32 cellular contexts compared by ENCODE assay signal in genomic region chr4:115514675-115515074, GRCh38.
"Had no signal": no experiment of that assay in that cellular context is flagged by ENCODE, and none has a peak within 500 bp of the region (broad histone marks: within the 10 kb centered on the region; RNA-seq: fewer than 3 reads in every experiment).

No MANE protein-coding gene starts in this region.

- H3K27me3 Mint-ChIP-seq: activated CD4-positive, alpha-beta memory T cell treated with anti-CD3 and anti-CD28 coated beads for 36 hours; activated CD4-positive, alpha-beta T cell treated with anti-CD3 and anti-CD28 coated beads for 36 hours; activated CD4-positive, alpha-beta T cell treated with anti-CD3 and anti-CD28 coated beads, Interleukin-2, amount 10 ng/mL, durations not matched to agents 24 days and 14 days; activated CD8-positive, alpha-beta memory T cell treated with anti-CD3 and anti-CD28 coated beads, Interleukin-2, amount 10 ng/mL, durations not matched to agents 7 days and 5 days; activated naive CD4-positive, alpha-beta T cell treated with anti-CD3 and anti-CD28 coated beads, Interleukin-2, amount 50 U/mL, for 24 hours; activated naive CD8-positive, alpha-beta T cell treated with anti-CD3 and anti-CD28 coated beads for 36 hours; activated naive CD8-positive, alpha-beta T cell treated with anti-CD3 and anti-CD28 coated beads, Interleukin-2, amount 50 U/mL, for 24 hours; brain had no signal

- H3K4me1 Mint-ChIP-seq: activated CD4-positive, alpha-beta T cell treated with anti-CD3 and anti-CD28 coated beads for 36 hours; activated CD4-positive, alpha-beta T cell treated with anti-CD3 and anti-CD28 coated beads, Interleukin-2, amount 10 ng/mL, durations not matched to agents 24 days and 14 days; activated CD8-positive, alpha-beta memory T cell treated with anti-CD3 and anti-CD28 coated beads, Interleukin-2, amount 10 ng/mL, durations not matched to agents 7 days and 5 days; activated naive CD4-positive, alpha-beta T cell treated with anti-CD3 and anti-CD28 coated beads, Interleukin-2, amount 50 U/mL, for 24 hours; activated naive CD8-positive, alpha-beta T cell treated with anti-CD3 and anti-CD28 coated beads for 36 hours; activated naive CD8-positive, alpha-beta T cell treated with anti-CD3 and anti-CD28 coated beads, Interleukin-2, amount 50 U/mL, for 24 hours; brain had no signal

- H3K36me3 Mint-ChIP-seq: activated CD4-positive, alpha-beta memory T cell treated with anti-CD3 and anti-CD28 coated beads for 36 hours; activated CD8-positive, alpha-beta memory T cell treated with anti-CD3 and anti-CD28 coated beads, Interleukin-2, amount 10 ng/mL, durations not matched to agents 7 days and 5 days; activated naive CD4-positive, alpha-beta T cell treated with anti-CD3 and anti-CD28 coated beads, Interleukin-2, amount 50 U/mL, for 24 hours; activated naive CD8-positive, alpha-beta T cell treated with anti-CD3 and anti-CD28 coated beads for 36 hours; brain had no signal

- DNase-seq: activated CD4-positive, alpha-beta memory T cell treated with anti-CD3 and anti-CD28 coated beads for 36 hours; activated CD4-positive, alpha-beta T cell treated with anti-CD3 and anti-CD28 coated beads for 36 hours; activated CD4-positive, alpha-beta T cell treated with anti-CD3 and anti-CD28 coated beads, Interleukin-2, amount 10 ng/mL, durations not matched to agents 24 days and 14 days; activated CD4-positive, CD25-positive, alpha-beta regulatory T cell; activated CD4-positive, CD25-positive, alpha-beta regulatory T cell treated with anti-CD3 and anti-CD28 coated beads, Interleukin-2, amount 50 U/mL, for 72 hours; activated CD8-positive, alpha-beta memory T cell treated with anti-CD3 and anti-CD28 coated beads, Interleukin-2, amount 10 ng/mL, durations not matched to agents 7 days and 5 days; activated CD8-positive, alpha-beta memory T cell treated with anti-CD3 and anti-CD28 coated beads, Interleukin-2, amount 50 U/mL, for 4 hours; activated CD8-positive, alpha-beta T cell treated with anti-CD3 and anti-CD28 coated beads, Interleukin-2, amount 10 ng/mL, durations not matched to agents 7 days and 5 days; activated effector memory CD4-positive, alpha-beta T cell treated with anti-CD3 and anti-CD28 coated beads, Interleukin-2, amount 50 U/mL, for 16 hours; activated naive CD4-positive, alpha-beta T cell treated with anti-CD3 and anti-CD28 coated beads for 36 hours; activated naive CD8-positive, alpha-beta T cell treated with anti-CD3 and anti-CD28 coated beads for 36 hours; activated naive CD8-positive, alpha-beta T cell treated with anti-CD3 and anti-CD28 coated beads, Interleukin-2, amount 50 U/mL, for 24 hours; activated T-cell treated with anti-CD3 and anti-CD28 coated beads, Interleukin-2, amount 50 U/mL, for 1 hour; activated T-cell treated with anti-CD3 and anti-CD28 coated beads, Interleukin-2, amount 50 U/mL, for 48 hours; adrenal gland; central memory CD4-positive, alpha-beta T cell; cerebellar nuclear complex; colonic mucosa; effector CD8-positive, alpha-beta T cell; esophagus squamous epithelium; foreskin melanocyte; heart right ventricle; T1000 had no signal

- H3K27ac Mint-ChIP-seq: activated CD4-positive, alpha-beta memory T cell treated with anti-CD3 and anti-CD28 coated beads for 36 hours; activated CD4-positive, alpha-beta T cell treated with anti-CD3 and anti-CD28 coated beads for 36 hours; activated CD4-positive, alpha-beta T cell treated with anti-CD3 and anti-CD28 coated beads, Interleukin-2, amount 10 ng/mL, durations not matched to agents 24 days and 14 days; activated CD8-positive, alpha-beta memory T cell treated with anti-CD3 and anti-CD28 coated beads, Interleukin-2, amount 10 ng/mL, durations not matched to agents 7 days and 5 days; activated CD8-positive, alpha-beta T cell treated with anti-CD3 and anti-CD28 coated beads, Interleukin-2, amount 10 ng/mL, durations not matched to agents 7 days and 5 days; activated naive CD4-positive, alpha-beta T cell treated with anti-CD3 and anti-CD28 coated beads for 36 hours; activated naive CD4-positive, alpha-beta T cell treated with anti-CD3 and anti-CD28 coated beads, Interleukin-2, amount 50 U/mL, for 24 hours; activated naive CD8-positive, alpha-beta T cell treated with anti-CD3 and anti-CD28 coated beads for 36 hours; activated naive CD8-positive, alpha-beta T cell treated with anti-CD3 and anti-CD28 coated beads, Interleukin-2, amount 50 U/mL, for 24 hours; activated T-helper 1 cell treated with anti-CD3 and anti-CD28 coated beads, Interleukin-12 subunit alpha, Interleukin-12 subunit beta, Interleukin-2, Interleukin-4 antibody, amounts not matched to agents 30 ng/mL and 10 ng/mL and 1 ng/mL, durations not matched to agents 14 hours and 24 hours and 36 hours; activated T-helper 2 cell treated with anti-CD3 and anti-CD28 coated beads, Interferon-gamma antibody, Interleukin-2, Interleukin-4, amounts not matched to agents 10 μg/mL and 5 μg/mL and 100 μg/mL, durations not matched to agents 14 hours and 24 hours and 36 hours; brain had no signal

- H3K4me3 Mint-ChIP-seq: activated CD4-positive, alpha-beta memory T cell treated with anti-CD3 and anti-CD28 coated beads for 36 hours; activated CD4-positive, alpha-beta T cell treated with anti-CD3 and anti-CD28 coated beads for 36 hours; activated CD4-positive, alpha-beta T cell treated with anti-CD3 and anti-CD28 coated beads, Interleukin-2, amount 10 ng/mL, durations not matched to agents 24 days and 14 days; activated CD8-positive, alpha-beta memory T cell treated with anti-CD3 and anti-CD28 coated beads, Interleukin-2, amount 10 ng/mL, durations not matched to agents 7 days and 5 days; activated CD8-positive, alpha-beta T cell treated with anti-CD3 and anti-CD28 coated beads, Interleukin-2, amount 10 ng/mL, durations not matched to agents 7 days and 5 days; activated naive CD4-positive, alpha-beta T cell treated with anti-CD3 and anti-CD28 coated beads for 36 hours; activated naive CD4-positive, alpha-beta T cell treated with anti-CD3 and anti-CD28 coated beads, Interleukin-2, amount 50 U/mL, for 24 hours; activated naive CD8-positive, alpha-beta T cell treated with anti-CD3 and anti-CD28 coated beads for 36 hours; activated naive CD8-positive, alpha-beta T cell treated with anti-CD3 and anti-CD28 coated beads, Interleukin-2, amount 50 U/mL, for 24 hours; activated T-helper 1 cell treated with anti-CD3 and anti-CD28 coated beads, Interleukin-12 subunit alpha, Interleukin-12 subunit beta, Interleukin-2, Interleukin-4 antibody, amounts not matched to agents 30 ng/mL and 10 ng/mL and 1 ng/mL, durations not matched to agents 14 hours and 24 hours and 36 hours; brain had no signal

- H3K4me3 ChIP-seq: adrenal gland, ascending aorta, breast epithelium, cardiac muscle cell, colonic mucosa, esophagus squamous epithelium, gastroesophageal sphincter, heart right ventricle, hepatocyte had no signal

- H3K9me3 Mint-ChIP-seq: activated CD4-positive, alpha-beta T cell treated with anti-CD3 and anti-CD28 coated beads, Interleukin-2, amount 10 ng/mL, durations not matched to agents 24 days and 14 days; activated naive CD4-positive, alpha-beta T cell treated with anti-CD3 and anti-CD28 coated beads, Interleukin-2, amount 50 U/mL, for 24 hours; activated naive CD8-positive, alpha-beta T cell treated with anti-CD3 and anti-CD28 coated beads, Interleukin-2, amount 50 U/mL, for 24 hours; activated T-helper 1 cell treated with anti-CD3 and anti-CD28 coated beads, Interleukin-12 subunit alpha, Interleukin-12 subunit beta, Interleukin-2, Interleukin-4 antibody, amounts not matched to agents 30 ng/mL and 10 ng/mL and 1 ng/mL, durations not matched to agents 14 hours and 24 hours and 36 hours; activated T-helper 2 cell treated with anti-CD3 and anti-CD28 coated beads, Interferon-gamma antibody, Interleukin-2, Interleukin-4, amounts not matched to agents 10 μg/mL and 5 μg/mL and 100 μg/mL, durations not matched to agents 14 hours and 24 hours and 36 hours; brain had no signal

- ATAC-seq: activated CD4-positive, alpha-beta T cell treated with anti-CD3 and anti-CD28 coated beads for 36 hours; activated CD8-positive, alpha-beta memory T cell treated with anti-CD3 and anti-CD28 coated beads, Interleukin-2, amount 10 ng/mL, durations not matched to agents 7 days and 5 days; activated CD8-positive, alpha-beta T cell treated with anti-CD3 and anti-CD28 coated beads, Interleukin-2, amount 10 ng/mL, durations not matched to agents 7 days and 5 days; activated naive CD8-positive, alpha-beta T cell treated with anti-CD3 and anti-CD28 coated beads, Interleukin-2, amount 50 U/mL, for 24 hours; gastroesophageal sphincter; heart right ventricle had no signal
